16 cellular contexts compared by ENCODE assay signal in the genomic region with DNA sequence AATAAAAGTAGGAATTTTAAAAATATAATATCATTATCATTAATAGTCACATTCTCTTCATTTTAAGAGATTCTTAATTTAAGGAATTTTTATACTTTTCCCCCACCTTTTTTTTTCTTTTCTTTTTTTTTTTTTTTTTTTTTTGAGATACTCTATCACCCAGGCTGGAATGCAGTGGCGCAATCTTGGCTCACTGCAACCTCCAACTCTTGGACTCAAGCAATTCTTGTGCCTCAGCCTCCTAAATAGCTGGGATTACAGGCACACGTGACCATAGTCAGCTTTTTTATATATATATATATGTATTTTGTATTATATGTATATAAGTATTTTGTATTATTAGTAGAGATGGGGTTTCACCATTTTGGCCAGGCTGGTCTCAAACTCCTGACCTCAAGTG.
"Had no signal": no experiment of that assay in that cellular context is flagged by ENCODE, and none has a peak within 500 bp of the region (broad histone marks: within the 10 kb centered on the region; RNA-seq: fewer than 3 reads in every experiment).

No MANE protein-coding gene starts in this region.

- H3K4me3 ChIP-seq: coronary artery, dorsolateral prefrontal cortex, heart left ventricle, smooth muscle cell, tibial artery had no signal

- H3K9me3 ChIP-seq: tibial artery had no signal

- H3K4me2 ChIP-seq: smooth muscle cell had no signal

- H3K27ac Mint-ChIP-seq: naive B cell; nephron progenitor cell; stimulated activated memory B cell treated with anti-CD40 and anti-IgM and Interleukin-4, amounts not matched to agents 10 μg/mL and 1 μg/mL and 100 μg/mL, for 72 hours; stimulated activated naive CD8-positive, alpha-beta T cell treated with anti-CD3 and anti-CD28 coated beads, Interleukin-15, Interleukin-2, amounts not matched to agents 100 ng/mL and 50 ng/mL, for 24 hours had no signal

- DNase-seq: caudate nucleus; dorsolateral prefrontal cortex; effector CD8-positive, alpha-beta T cell; foreskin melanocyte; heart left ventricle; hippocampal formation; kidney glomerular epithelial cell; mesendoderm; naive B cell; nephron progenitor cell; stimulated activated CD4-positive, alpha-beta T cell treated with anti-CD3 and anti-CD28 coated beads, Interleukin-4, amount 100 ng/mL, for 1 hour; tibial artery had no signal

- H3K27me3 ChIP-seq: dorsolateral prefrontal cortex, heart left ventricle, tibial artery had no signal

- H3K9me3 Mint-ChIP-seq: stimulated activated memory B cell treated with anti-CD40 and anti-IgM and Interleukin-4, amounts not matched to agents 10 μg/mL and 1 μg/mL and 100 μg/mL, for 72 hours had no signal

- H3K36me3 ChIP-seq: heart left ventricle had no signal

- H3K4me3 Mint-ChIP-seq: naive B cell; nephron progenitor cell; stimulated activated memory B cell treated with anti-CD40 and anti-IgM and Interleukin-4, amounts not matched to agents 10 μg/mL and 1 μg/mL and 100 μg/mL, for 72 hours; stimulated activated naive CD8-positive, alpha-beta T cell treated with anti-CD3 and anti-CD28 coated beads, Interleukin-15, Interleukin-2, amounts not matched to agents 100 ng/mL and 50 ng/mL, for 24 hours had no signal

- H3K27me3 Mint-ChIP-seq: naive B cell; stimulated activated memory B cell treated with anti-CD40 and anti-IgM and Interleukin-4, amounts not matched to agents 10 μg/mL and 1 μg/mL and 100 μg/mL, for 72 hours; stimulated activated naive CD8-positive, alpha-beta T cell treated with anti-CD3 and anti-CD28 coated beads, Interleukin-15, Interleukin-2, amounts not matched to agents 100 ng/mL and 50 ng/mL, for 24 hours had no signal

- ATAC-seq: heart left ventricle; stimulated activated memory B cell treated with anti-CD40 and anti-IgM and Interleukin-4, amounts not matched to agents 10 μg/mL and 1 μg/mL and 100 μg/mL, for 72 hours had no signal

- H3K27ac ChIP-seq: coronary artery, dorsolateral prefrontal cortex, heart left ventricle, tibial artery had no signal
